Comparison of ENCODE assay signal across 15 cellular contexts in genomic region chrX:37904833-37905232, GRCh38. TPM values are rescaled to one million over a fixed set of nuclear protein-coding genes. Genes with fewer than 3 reads are reported as not detected.
A peak's percentile ranks its signal among the peaks of the same experiment; 100 is the strongest.
DNase-seq lines count a peak whose midpoint lies in the region; ATAC-seq, FAIRE-seq and TF ChIP-seq lines count a peak whose summit lies in the region.
"Had no signal": no experiment of that assay in that cellular context is flagged by ENCODE, and none has a peak within 500 bp of the region (broad histone marks: within the 10 kb centered on the region; RNA-seq: fewer than 3 reads in every experiment).

No MANE protein-coding gene starts in this region.

- no peak for TF ChIP-seq RAD21 in HCT116 (IDR thresholded peaks at IDR 0.05; ENCODE audit: low read depth)

- no peaks in the 10 kb centered on the region for H4K20me1 ChIP-seq in HCT116 (ENCODE audit: insufficient read depth)

- CTCF ChIA-PET in HCT116 (lab: Charles Lee), result no interaction called here

- H3K27me3 ChIP-seq in HCT116 (ENCODE audit: insufficient read depth, low read length) (no peaks in the 10 kb centered on the region), adrenal gland (peaks cover 8% of the 10 kb centered on the region), iPS-18a (ENCODE audit: control insufficient read depth, insufficient read depth, low read length) (peaks cover 7% of the 10 kb centered on the region), pancreas (peaks cover 0 to 13% (median 0%) of the 10 kb centered on the region in 4 donors)

- H3K4me3 ChIP-seq in HCT116 (replicated peaks in 1 of 2; ENCODE audit: low read depth in 1 of 2, low read length in 2 of 2), result no peak overlapping the region
- no peak overlapping the region for H3K4me3 ChIP-seq in adrenal gland
- H3K4me3 ChIP-seq in iPS-18a (ENCODE audit: low read length), result peak overlapping the region; percentile 40
- H3K4me3 ChIP-seq in pancreas, result no peak overlapping the region

- intact Hi-C loops in HCT116 (cut with micrococcal nuclease), result no loop called here
- intact Hi-C loops in adrenal gland (cut with DNase I), result no loop called here
- intact Hi-C loops in pancreas (cut with DNase I), result no loop called here

- no TSS peak for BruUV-seq in HCT116 (replicated peaks; lab: Mats Ljungman, UMichigan)

- POLR2A ChIA-PET in HCT116 (lab: Charles Lee), result no interaction called here

- peak overlapping the region; percentile 68 for H3K4me2 ChIP-seq in HCT116 (ENCODE audit: low read length)

- no peak overlapping the region for H2AFZ ChIP-seq in HCT116 (ENCODE audit: low read depth, low read length, poor library complexity, severe bottlenecking)

- H3K4me1 ChIP-seq in HCT116 (ENCODE audit: control insufficient read depth in 1 of 2, insufficient read depth in 2 of 2, low read length in 2 of 2) (peaks cover 2 to 16% of the 10 kb centered on the region in 2 experiments; a peak in 2 of 4 replicates), adrenal gland (replicated peaks in 1 of 2) (no peaks in the 10 kb centered on the region), iPS-18a (ENCODE audit: control insufficient read depth, low read depth, low read length) (no peaks in the 10 kb centered on the region), pancreas (no peaks in the 10 kb centered on the region)

- FAIRE-seq in pancreas (lab: Jason Lieb, UNC), result no peak

- H3K9ac ChIP-seq in HCT116 (ENCODE audit: low read length) (no peak overlapping the region), iPS-18a (ENCODE audit: low read length) (no peak overlapping the region)

- no peak for DNase-seq in HCT116 (ENCODE audit: low read depth, low spot score)
- peak in 5 of 7 donors; percentile 17 to 60 (median 32) for DNase-seq in adrenal gland
- DNase-seq in pancreas, result peak in 4 of 6 donors; percentile 12 to 51 (median 21)
- DNase-seq in stimulated activated CD4-positive, alpha-beta T cell treated with anti-CD3 and anti-CD28 coated beads, Interleukin-2, amount 100 ng/mL, for 48 hours, result no peak
- DNase-seq in NCI-H128 (lab: John Stamatoyannopoulos, UW; ENCODE audit: unreplicated experiment), result no peak
- no peak for DNase-seq in T-helper 9 cell
- DNase-seq: COR-L47; EL; NCI-H1436; NCI-H2029; NCI-H2171 treated with DMSO at 0.1 percent for 48 hours; NCI-H446 treated with DMSO at 0.1 percent for 48 hours; NK-92 treated with Interleukin-12 subunit alpha and Interleukin-12 subunit beta, amount 100 ng/mL, for 24 hours; SHP77 had no signal

- H3K27ac ChIP-seq in HCT116 (ENCODE audit: low read depth, low read length), result no peak overlapping the region
- no peak overlapping the region for H3K27ac ChIP-seq in adrenal gland
- no peak overlapping the region for H3K27ac ChIP-seq in iPS-18a (ENCODE audit: low read length)
- no peak overlapping the region for H3K27ac ChIP-seq in pancreas

- H3K9me2 ChIP-seq in HCT116 (ENCODE audit: insufficient read depth), result no peaks in the 10 kb centered on the region

- RAD21 ChIA-PET in HCT116 (lab: Charles Lee; ENCODE audit: low non-redundant PET in 1 of 2, low total read pairs in 2 of 2, uncharacterized antibody in 2 of 2, unreplicated experiment in 2 of 2), result no interaction called here

- H3K79me2 ChIP-seq in HCT116 (ENCODE audit: insufficient read depth, low read length), result no peaks in the 10 kb centered on the region

- H3K36me3 ChIP-seq in HCT116 (ENCODE audit: control insufficient read depth in 1 of 2, insufficient read depth in 2 of 2, low read length in 2 of 2), result no peaks in the 10 kb centered on the region
- no peaks in the 10 kb centered on the region for H3K36me3 ChIP-seq in adrenal gland (replicated peaks in 1 of 2)
- H3K36me3 ChIP-seq in iPS-18a (ENCODE audit: control insufficient read depth, low read depth, low read length), result no peaks in the 10 kb centered on the region
- H3K36me3 ChIP-seq in pancreas, result no peaks in the 10 kb centered on the region

- no peak for TF ChIP-seq CTCF in HCT116 (IDR thresholded peaks at IDR 0.05 in 2 of 3, conservative IDR thresholded peaks at IDR 0.05 in 1 of 3; ENCODE audit: borderline replicate concordance in 1 of 3, insufficient read depth in 1 of 3, low read depth in 2 of 3, low read length in 2 of 3)
- TF ChIP-seq CTCF in adrenal gland (IDR thresholded peaks at IDR 0.05), result no peak
- no peak for TF ChIP-seq CTCF in pancreas (IDR thresholded peaks at IDR 0.05)

- H3K9me3 ChIP-seq in HCT116 (ENCODE audit: control insufficient read depth in 1 of 2, insufficient read depth in 1 of 2, low read depth in 1 of 2, low read length in 2 of 2), result no peaks in the 10 kb centered on the region
- no peaks in the 10 kb centered on the region for H3K9me3 ChIP-seq in adrenal gland (replicated peaks in 1 of 3)
- peaks cover 6% of the 10 kb centered on the region for H3K9me3 ChIP-seq in iPS-18a (ENCODE audit: control insufficient read depth, low read depth, low read length)
- H3K9me3 ChIP-seq in pancreas, result no peaks in the 10 kb centered on the region

- 35 to 83% (median 37%) methylated on average over 2 of the region's 2 CpGs; no CpG with 5 or more reads in 1 of the 4 donors for WGBS in adrenal gland, 4 donors
- WGBS in pancreas, 2 donors, result 35 to 38% methylated on average over 2 of the region's 2 CpGs

- TF ChIP-seq POLR2A in HCT116 (IDR thresholded peaks at IDR 0.05; ENCODE audit: borderline replicate concordance, extremely low read depth, insufficient read depth, insufficient read length) (no peak), adrenal gland (IDR thresholded peaks at IDR 0.05) (no peak)

- ATAC-seq in HCT116, result no peak
- ATAC-seq in pancreas, result peak; percentile 85 to 91 (median 88)

TF ChIP-seq in HCT116, 20 proteins besides CTCF, POLR2A, EP300 and RAD21 (continues in another document):
- TF ChIP-seq ZFX (IDR thresholded peaks at IDR 0.05) (no peak), EZH2phosphoT487 (IDR thresholded peaks at IDR 0.05; ENCODE audit: borderline replicate concordance) (no peak), EGR1 (IDR thresholded peaks at IDR 0.05; ENCODE audit: low read depth) (no peak), YY1 (IDR thresholded peaks at IDR 0.05; ENCODE audit: extremely low read depth, insufficient replicate concordance, low read depth, low read length) (no peak), FOSL1 (IDR thresholded peaks at IDR 0.05; ENCODE audit: low read depth) (no peak), MAX (IDR thresholded peaks at IDR 0.05) (no peak), SIN3A (IDR thresholded peaks at IDR 0.05; ENCODE audit: low read depth) (no peak), JUND (IDR thresholded peaks at IDR 0.05) (no peak), SP1 (IDR thresholded peaks at IDR 0.05; ENCODE audit: low read depth) (no peak), POLR2AphosphoS5 (IDR thresholded peaks at IDR 0.05; ENCODE audit: low read depth, low read length) (no peak), TCF7L2 (IDR thresholded peaks at IDR 0.05; ENCODE audit: borderline replicate concordance, extremely low read depth, insufficient read depth, insufficient read length) (no peak), CBX3 (IDR thresholded peaks at IDR 0.05; ENCODE audit: low read depth) (no peak)
- TF ChIP-seq, protein P1, sequence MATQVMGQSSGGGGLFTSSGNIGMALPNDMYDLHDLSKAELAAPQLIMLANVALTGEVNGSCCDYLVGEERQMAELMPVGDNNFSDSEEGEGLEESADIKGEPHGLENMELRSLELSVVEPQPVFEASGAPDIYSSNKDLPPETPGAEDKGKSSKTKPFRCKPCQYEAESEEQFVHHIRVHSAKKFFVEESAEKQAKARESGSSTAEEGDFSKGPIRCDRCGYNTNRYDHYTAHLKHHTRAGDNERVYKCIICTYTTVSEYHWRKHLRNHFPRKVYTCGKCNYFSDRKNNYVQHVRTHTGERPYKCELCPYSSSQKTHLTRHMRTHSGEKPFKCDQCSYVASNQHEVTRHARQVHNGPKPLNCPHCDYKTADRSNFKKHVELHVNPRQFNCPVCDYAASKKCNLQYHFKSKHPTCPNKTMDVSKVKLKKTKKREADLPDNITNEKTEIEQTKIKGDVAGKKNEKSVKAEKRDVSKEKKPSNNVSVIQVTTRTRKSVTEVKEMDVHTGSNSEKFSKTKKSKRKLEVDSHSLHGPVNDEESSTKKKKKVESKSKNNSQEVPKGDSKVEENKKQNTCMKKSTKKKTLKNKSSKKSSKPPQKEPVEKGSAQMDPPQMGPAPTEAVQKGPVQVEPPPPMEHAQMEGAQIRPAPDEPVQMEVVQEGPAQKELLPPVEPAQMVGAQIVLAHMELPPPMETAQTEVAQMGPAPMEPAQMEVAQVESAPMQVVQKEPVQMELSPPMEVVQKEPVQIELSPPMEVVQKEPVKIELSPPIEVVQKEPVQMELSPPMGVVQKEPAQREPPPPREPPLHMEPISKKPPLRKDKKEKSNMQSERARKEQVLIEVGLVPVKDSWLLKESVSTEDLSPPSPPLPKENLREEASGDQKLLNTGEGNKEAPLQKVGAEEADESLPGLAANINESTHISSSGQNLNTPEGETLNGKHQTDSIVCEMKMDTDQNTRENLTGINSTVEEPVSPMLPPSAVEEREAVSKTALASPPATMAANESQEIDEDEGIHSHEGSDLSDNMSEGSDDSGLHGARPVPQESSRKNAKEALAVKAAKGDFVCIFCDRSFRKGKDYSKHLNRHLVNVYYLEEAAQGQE (IDR thresholded peaks at IDR 0.05; ENCODE audit: low read depth), result no peak
- TF ChIP-seq, protein P2, sequence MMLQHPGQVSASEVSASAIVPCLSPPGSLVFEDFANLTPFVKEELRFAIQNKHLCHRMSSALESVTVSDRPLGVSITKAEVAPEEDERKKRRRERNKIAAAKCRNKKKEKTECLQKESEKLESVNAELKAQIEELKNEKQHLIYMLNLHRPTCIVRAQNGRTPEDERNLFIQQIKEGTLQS (IDR thresholded peaks at IDR 0.05), result no peak

RNA-seq across cellular contexts. Expression of gene DYNLT3, which starts 57.5 kb away (rescaled TPM):
- total RNA-seq in HCT116 (2021; ENCODE audit: unreplicated experiment), result 20.9 TPM
- polyA plus RNA-seq in HCT116 (2012), result 8.7 and 10.0 TPM in 2 replicates
- 100 to 1,000 TPM in 1 of 8 donors, 10 to 100 TPM in 7; 26.6 to 101 (median 59.4) TPM for total RNA-seq in adrenal gland
- 100 to 1,000 TPM in 1 of 3 donors, 10 to 100 TPM in 2; 25.2 to 137 (median 27.3) TPM for polyA plus RNA-seq in adrenal gland
- total RNA-seq in pancreas, result 10 to 100 TPM in 1 of 6 donors, 1 to 10 TPM in 5; 5.0 to 11.3 (median 6.8) TPM
- polyA plus RNA-seq in pancreas, result 10 to 100 TPM in 1 of 2 donors, 1 to 10 TPM in 1; 8.5 to 18.8 TPM

Comparison
In these comparisons a context has a peak if more than half of its experiments do, and no peak if none do; other contexts are left out.
1. DNase-seq: peak in adrenal gland (5 of 7) and pancreas (4 of 6); none in HCT116 (single experiment), stimulated activated CD4-positive, alpha-beta T cell treated with anti-CD3 and anti-CD28 coated beads, Interleukin-2, amount 100 ng/mL, for 48 hours (0 of 2), NCI-H128 (single experiment) and T-helper 9 cell (single experiment).